ENCODE assay signal across 26 cellular contexts in genomic region chr9:32404402-32404801, GRCh38.
"Had no signal": no experiment of that assay in that cellular context is flagged by ENCODE, and none has a peak within 500 bp of the region (broad histone marks: within the 10 kb centered on the region; RNA-seq: fewer than 3 reads in every experiment).

No MANE protein-coding gene starts in this region.

- H3K4me3 ChIP-seq: SK-N-MC had no signal

- H3K27ac ChIP-seq: SK-N-MC had no signal

- H3K27ac Mint-ChIP-seq: activated B cell treated with CpG ODN at 0.5 μM for 24 hours; activated CD4-positive, alpha-beta memory T cell treated with anti-CD3 and anti-CD28 coated beads, Interleukin-2, amount 10 ng/mL, durations not matched to agents 7 days and 5 days; activated CD4-positive, alpha-beta T cell treated with anti-CD3 and anti-CD28 coated beads for 36 hours; activated naive CD4-positive, alpha-beta T cell treated with anti-CD3 and anti-CD28 coated beads, Interleukin-2, amount 10 ng/mL, durations not matched to agents 7 days and 5 days; activated naive CD8-positive, alpha-beta T cell treated with anti-CD3 and anti-CD28 coated beads for 36 hours; activated T-cell treated with anti-CD3 and anti-CD28 coated beads, Interleukin-2, amount 50 U/mL, for 72 hours; activated T-helper 2 cell treated with anti-CD3 and anti-CD28 coated beads, Interferon-gamma antibody, Interleukin-2, Interleukin-4, amounts not matched to agents 10 μg/mL and 5 μg/mL and 100 μg/mL, durations not matched to agents 14 hours and 24 hours and 36 hours; T-cell had no signal

- H3K4me3 Mint-ChIP-seq: activated B cell treated with CpG ODN at 0.5 μM for 24 hours; activated CD4-positive, alpha-beta memory T cell treated with anti-CD3 and anti-CD28 coated beads, Interleukin-2, amount 10 ng/mL, durations not matched to agents 7 days and 5 days; activated CD4-positive, alpha-beta T cell treated with anti-CD3 and anti-CD28 coated beads for 36 hours; activated naive CD4-positive, alpha-beta T cell treated with anti-CD3 and anti-CD28 coated beads, Interleukin-2, amount 10 ng/mL, durations not matched to agents 7 days and 5 days; activated naive CD8-positive, alpha-beta T cell treated with anti-CD3 and anti-CD28 coated beads for 36 hours; activated T-cell treated with anti-CD3 and anti-CD28 coated beads, Interleukin-2, amount 50 U/mL, for 72 hours; T-cell had no signal

- H3K9me3 Mint-ChIP-seq: activated CD4-positive, alpha-beta memory T cell treated with anti-CD3 and anti-CD28 coated beads, Interleukin-2, amount 10 ng/mL, durations not matched to agents 7 days and 5 days; activated naive CD4-positive, alpha-beta T cell treated with anti-CD3 and anti-CD28 coated beads, Interleukin-2, amount 10 ng/mL, durations not matched to agents 7 days and 5 days; activated naive CD8-positive, alpha-beta T cell treated with anti-CD3 and anti-CD28 coated beads for 36 hours; activated T-cell treated with anti-CD3 and anti-CD28 coated beads, Interleukin-2, amount 50 U/mL, for 72 hours had no signal

- H3K4me1 Mint-ChIP-seq: activated B cell treated with CpG ODN at 0.5 μM for 24 hours; activated CD4-positive, alpha-beta T cell treated with anti-CD3 and anti-CD28 coated beads for 36 hours had no signal

- H3K27me3 Mint-ChIP-seq: activated B cell treated with CpG ODN at 0.5 μM for 24 hours; activated CD4-positive, alpha-beta memory T cell treated with anti-CD3 and anti-CD28 coated beads, Interleukin-2, amount 10 ng/mL, durations not matched to agents 7 days and 5 days; activated CD4-positive, alpha-beta T cell treated with anti-CD3 and anti-CD28 coated beads for 36 hours; activated naive CD4-positive, alpha-beta T cell treated with anti-CD3 and anti-CD28 coated beads, Interleukin-2, amount 10 ng/mL, durations not matched to agents 7 days and 5 days; activated naive CD8-positive, alpha-beta T cell treated with anti-CD3 and anti-CD28 coated beads for 36 hours; T-cell had no signal

- DNase-seq: activated B cell treated with CpG ODN at 0.5 μM for 24 hours; activated CD4-positive, alpha-beta memory T cell treated with anti-CD3 and anti-CD28 coated beads, Interleukin-2, amount 10 ng/mL, durations not matched to agents 7 days and 5 days; activated CD4-positive, alpha-beta T cell treated with anti-CD3 and anti-CD28 coated beads for 36 hours; activated CD4-positive, alpha-beta T cell treated with anti-CD3 and anti-CD28 coated beads, Interleukin-2, amount 50 U/mL, for 1 hour; activated CD8-positive, alpha-beta memory T cell treated with anti-CD3 and anti-CD28 coated beads, Interleukin-2, amount 50 U/mL, for 4 hours; activated gamma-delta T cell treated with Interleukin-2 at 50 U/mL for 16 hours; activated naive CD4-positive, alpha-beta T cell treated with anti-CD3 and anti-CD28 coated beads, Interleukin-2, amount 10 ng/mL, durations not matched to agents 7 days and 5 days; activated naive CD8-positive, alpha-beta T cell treated with anti-CD3 and anti-CD28 coated beads for 36 hours; activated T-cell treated with anti-CD3 and anti-CD28 coated beads, Interleukin-2, amount 50 U/mL, for 72 hours; MM.1S; NCI-H1105; NCI-H1436; NCI-H1694 treated with DMSO at 0.1 percent for 48 hours; NCI-H345; NCI-H510A; NCI-H526 treated with DMSO at 0.1 percent for 48 hours; NCI-H82; NK-92 treated with Interleukin-12 subunit alpha and Interleukin-12 subunit beta, amount 100 ng/mL, for 24 hours; RPMI8226; T-cell; T-helper 2 cell; T1000 had no signal

- ATAC-seq: activated CD4-positive, alpha-beta T cell treated with anti-CD3 and anti-CD28 coated beads for 36 hours; activated T-cell treated with anti-CD3 and anti-CD28 coated beads, Interleukin-2, amount 50 U/mL, for 72 hours; Panc1; Right ventricle myocardium inferior; T-cell had no signal
